ENCODE assay signal across 1 cellular context in the genomic region with DNA sequence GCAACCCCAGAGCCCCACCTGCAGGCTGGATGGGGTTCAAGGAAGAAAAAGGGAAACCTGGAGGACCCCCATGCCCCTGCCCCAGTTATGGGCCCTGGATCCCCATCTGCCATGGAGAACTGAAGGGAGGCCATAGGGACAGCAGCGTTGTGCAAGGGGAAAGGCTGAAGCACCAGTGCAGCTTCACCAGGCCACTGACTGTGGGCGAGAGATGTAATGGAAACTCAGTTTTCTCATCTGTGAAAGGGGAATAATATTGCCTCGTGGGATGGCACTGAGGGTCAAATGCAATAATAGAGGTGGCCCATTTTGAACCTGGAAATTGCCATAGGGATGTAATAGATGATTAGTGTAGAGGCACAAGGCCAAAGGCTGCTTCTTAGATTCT.
TF ChIP-seq lines count a peak whose summit lies in the region.

No MANE protein-coding gene starts in this region.

TF ChIP-seq in HCT116, 20 proteins besides CTCF, POLR2A, EP300 and RAD21 (continued from another document):
- TF ChIP-seq, protein P1, sequence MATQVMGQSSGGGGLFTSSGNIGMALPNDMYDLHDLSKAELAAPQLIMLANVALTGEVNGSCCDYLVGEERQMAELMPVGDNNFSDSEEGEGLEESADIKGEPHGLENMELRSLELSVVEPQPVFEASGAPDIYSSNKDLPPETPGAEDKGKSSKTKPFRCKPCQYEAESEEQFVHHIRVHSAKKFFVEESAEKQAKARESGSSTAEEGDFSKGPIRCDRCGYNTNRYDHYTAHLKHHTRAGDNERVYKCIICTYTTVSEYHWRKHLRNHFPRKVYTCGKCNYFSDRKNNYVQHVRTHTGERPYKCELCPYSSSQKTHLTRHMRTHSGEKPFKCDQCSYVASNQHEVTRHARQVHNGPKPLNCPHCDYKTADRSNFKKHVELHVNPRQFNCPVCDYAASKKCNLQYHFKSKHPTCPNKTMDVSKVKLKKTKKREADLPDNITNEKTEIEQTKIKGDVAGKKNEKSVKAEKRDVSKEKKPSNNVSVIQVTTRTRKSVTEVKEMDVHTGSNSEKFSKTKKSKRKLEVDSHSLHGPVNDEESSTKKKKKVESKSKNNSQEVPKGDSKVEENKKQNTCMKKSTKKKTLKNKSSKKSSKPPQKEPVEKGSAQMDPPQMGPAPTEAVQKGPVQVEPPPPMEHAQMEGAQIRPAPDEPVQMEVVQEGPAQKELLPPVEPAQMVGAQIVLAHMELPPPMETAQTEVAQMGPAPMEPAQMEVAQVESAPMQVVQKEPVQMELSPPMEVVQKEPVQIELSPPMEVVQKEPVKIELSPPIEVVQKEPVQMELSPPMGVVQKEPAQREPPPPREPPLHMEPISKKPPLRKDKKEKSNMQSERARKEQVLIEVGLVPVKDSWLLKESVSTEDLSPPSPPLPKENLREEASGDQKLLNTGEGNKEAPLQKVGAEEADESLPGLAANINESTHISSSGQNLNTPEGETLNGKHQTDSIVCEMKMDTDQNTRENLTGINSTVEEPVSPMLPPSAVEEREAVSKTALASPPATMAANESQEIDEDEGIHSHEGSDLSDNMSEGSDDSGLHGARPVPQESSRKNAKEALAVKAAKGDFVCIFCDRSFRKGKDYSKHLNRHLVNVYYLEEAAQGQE (IDR thresholded peaks at IDR 0.05; ENCODE audit: low read depth), result no peak
